In genomic region chr6:20529086-20529448, GRCh38 we compare ENCODE assay signal across 8 cellular contexts. TPM values are rescaled to one million over a fixed set of nuclear protein-coding genes. Genes with fewer than 3 reads are reported as not detected.
A peak's percentile ranks its signal among the peaks of the same experiment; 100 is the strongest.
DNase-seq lines count a peak whose midpoint lies in the region; ATAC-seq and TF ChIP-seq lines count a peak whose summit lies in the region.
"Not testable (repeated sequence)": the region's sequence is repeated elsewhere in the genome, so short reads cannot be mapped to it uniquely, and the experiment has no call there.

No MANE protein-coding gene starts in this region.

- not testable (repeated sequence) for H2AFZ ChIP-seq in IMR-90 (replicated peaks; ENCODE audit: low read length, poor library complexity)

- intact Hi-C loops in CD4-positive, alpha-beta memory T cell (cut with micrococcal nuclease), result loop anchor here (2.0 kb wide), 1 partner anchor 316 kb away; the partner anchor contains the start of gene MBOAT1
- intact Hi-C loops in IMR-90 (cut with micrococcal nuclease), result loop anchor here (1.0 kb wide), 1 partner anchor 437 kb away; no protein-coding TSS in a partner anchor
- intact Hi-C loops in spleen (cut with DNase I; ENCODE audit: low total_unique reads), result loop anchor here (2.0 to 10.0 kb wide), 3 partner anchors 127 to 424 kb away; partner anchors contain the start of gene E2F3

- no CpG with 5 or more reads among the region's 5 CpGs for WGBS in IMR-90 (ENCODE audit: extremely low coverage in 2 of 2, insufficient read length in 1 of 2), 2 experiments
- WGBS in spleen, 5 donors, result 25 to 37% (median 32%) methylated on average over 5 of the region's 5 CpGs

- not testable (repeated sequence) for H3K18ac ChIP-seq in IMR-90 (ENCODE audit: low read depth, low read length)

- TF ChIP-seq CTCF in IMR-90 (conservative IDR thresholded peaks at IDR 0.05; ENCODE audit: low read depth, low read length) (peak; percentile 40), WERI-Rb-1 (IDR thresholded peaks at IDR 0.05; ENCODE audit: low read depth, low read length) (0 out of 2 replicates have a peak, but pooled peaks have one; percentile 28), spleen (IDR thresholded peaks at IDR 0.05 in 8 of 11, conservative IDR thresholded peaks at IDR 0.05 in 3 of 11) (peak; percentile 25 to 79 (median 59))

- CTCF ChIA-PET in CD4-positive, alpha-beta memory T cell (lab: Charles Lee; ENCODE audit: partially characterized antibody), result interaction anchor here (1.0 to 3.5 kb wide), 25 partner anchors 10 to 437 kb away, joined by 3 to 56 read pairs (median 8); partner anchors contain the start of gene MBOAT1
- CTCF ChIA-PET in IMR-90 (lab: Yijun Ruan, JAX), result interaction anchor here (0.7 to 2.2 kb wide), 3 partner anchors 10 to 138 kb away, joined by 3 to 13 read pairs (median 7); no protein-coding TSS in a partner anchor

- H3K27me3 Mint-ChIP-seq in CD4-positive, alpha-beta memory T cell, result not testable (repeated sequence)

- H3K27ac Mint-ChIP-seq in CD4-positive, alpha-beta memory T cell, result peak overlapping the region in 4 of 7 donors; percentile 47 to 79 (median 76)

- not testable (repeated sequence) for H4K5ac ChIP-seq in IMR-90 (ENCODE audit: low read depth, low read length)

- POLR2A ChIA-PET in CD4-positive, alpha-beta memory T cell (lab: Charles Lee; ENCODE audit: partially characterized antibody), result interaction anchor here (1.3 kb wide), 1 partner anchor 162 kb away, joined by 4 read pairs; no protein-coding TSS in a partner anchor
- POLR2A ChIA-PET in IMR-90 (lab: Charles Lee; ENCODE audit: unreplicated experiment), result not testable (repeated sequence)

- not testable (repeated sequence) for H2AK9ac ChIP-seq in IMR-90 (replicated peaks; ENCODE audit: low read depth, low read length, poor library complexity)

- in situ Hi-C loops in IMR-90 (cut with MboI; ENCODE audit: low sequenced_read_pairs), result loop anchor here (5.0 to 10.0 kb wide), 2 partner anchors 124 to 437 kb away; partner anchors contain the start of gene E2F3

- not testable (repeated sequence) for H2BK15ac ChIP-seq in IMR-90 (ENCODE audit: low read depth, low read length)

- H3K9me3 ChIP-seq in CD4-positive, alpha-beta memory T cell (ENCODE audit: control insufficient read depth in 1 of 2, low read length in 2 of 2); IMR-90 (ENCODE audit: control insufficient read depth, insufficient read depth, low read length); WERI-Rb-1 (ENCODE audit: severe bottlenecking); spleen: not testable (repeated sequence)

- not testable (repeated sequence) for H2AK5ac ChIP-seq in IMR-90 (ENCODE audit: low read depth, low read length)

- not testable (repeated sequence) for H2BK120ac ChIP-seq in IMR-90 (ENCODE audit: low read depth, low read length)

- not testable (repeated sequence) for H4K20me1 ChIP-seq in IMR-90 (ENCODE audit: insufficient read depth, low read length)

- H4K91ac ChIP-seq in IMR-90 (ENCODE audit: insufficient read depth, low read depth, low read length), result not testable (repeated sequence)

- H3K27ac ChIP-seq in CD4-positive, alpha-beta memory T cell (ENCODE audit: low read depth, low read length); IMR-90 (ENCODE audit: insufficient read depth, low read length); WERI-Rb-1: not testable (repeated sequence)
- H3K27ac ChIP-seq in spleen, result peak overlapping the region in 2 of 8 donors; percentile 26 to 56

- DNase-seq in CD4-positive, alpha-beta memory T cell, result peak in 4 of 5 donors; percentile 50 to 67 (median 58)
- peak; percentile 31 for DNase-seq in IMR-90
- DNase-seq in NCI-H510A treated with DMSO at 0.1 percent for 48 hours (lab: John Stamatoyannopoulos, UW), result peak; percentile 49
- DNase-seq in WERI-Rb-1, result peak; percentile 29
- peak; percentile 64 for DNase-seq in dermis blood vessel endothelial cell
- DNase-seq in left lobe of liver (ENCODE audit: low spot score); spleen: not testable (repeated sequence)

- not testable (repeated sequence) for H2BK5ac ChIP-seq in IMR-90 (ENCODE audit: low read depth, low read length, poor library complexity, severe bottlenecking)

- H3K4me1 Mint-ChIP-seq in CD4-positive, alpha-beta memory T cell, result peaks cover 7 to 17% (median 11%) of the 10 kb centered on the region in 4 donors

- H3K79me1 ChIP-seq in IMR-90 (ENCODE audit: low read depth in 1 of 2, low read length in 2 of 2), result not testable (repeated sequence)

- TF ChIP-seq POLR2A in IMR-90 (IDR thresholded peaks at IDR 0.05; ENCODE audit: low read depth, low read length); spleen (IDR thresholded peaks at IDR 0.05): not testable (repeated sequence)

- H3K56ac ChIP-seq in IMR-90 (ENCODE audit: extremely low read depth, insufficient read depth, low read length), result not testable (repeated sequence)

- not testable (repeated sequence) for TF ChIP-seq RAD21 in IMR-90 (IDR thresholded peaks at IDR 0.05; ENCODE audit: low read length)

- H3K9ac ChIP-seq in IMR-90 (ENCODE audit: low read depth, low read length), result not testable (repeated sequence)

- H3K4me3 ChIP-seq in CD4-positive, alpha-beta memory T cell (ENCODE audit: low read length in 2 of 2); IMR-90 (ENCODE audit: insufficient read depth, low read depth, low read length); spleen: not testable (repeated sequence)
- H3K4me3 ChIP-seq in WERI-Rb-1 (ENCODE audit: low read depth, low read length), result peak overlapping the region; percentile 30

- H3K4me2 ChIP-seq in IMR-90 (ENCODE audit: low read depth, low read length), result not testable (repeated sequence)

- ATAC-seq in GM19035 (IDR thresholded peaks at IDR 0.05; ENCODE audit: unreplicated experiment), result peak; percentile 56
- ATAC-seq in IMR-90 (ENCODE audit: low read depth), result peak; percentile 50; the same call in 1 of the 2 replicates
- peak; percentile 92 for ATAC-seq in left lobe of liver

- H2BK20ac ChIP-seq in IMR-90 (ENCODE audit: low read depth, low read length), result not testable (repeated sequence)

- H3K9me1 ChIP-seq in IMR-90 (ENCODE audit: insufficient read depth, low read length), result not testable (repeated sequence)

- not testable (repeated sequence) for H3K23ac ChIP-seq in IMR-90 (ENCODE audit: low read depth, low read length)

- not testable (repeated sequence) for BruUV-seq in IMR-90 (replicated peaks; lab: Mats Ljungman, UMichigan)

- not testable (repeated sequence) for H4K8ac ChIP-seq in IMR-90 (ENCODE audit: low read depth in 2 of 2, low read length in 2 of 2)

- not testable (repeated sequence) for H3K14ac ChIP-seq in IMR-90 (replicated peaks; ENCODE audit: low read depth, low read length)

- dilution Hi-C loops in IMR-90 (cut with HindIII; ENCODE audit: low sequenced_read_pairs, unreplicated experiment), result not testable (repeated sequence)

- not testable (repeated sequence) for H3K27me3 ChIP-seq in CD4-positive, alpha-beta memory T cell (ENCODE audit: insufficient read depth, low read length); IMR-90 (ENCODE audit: control insufficient read depth, insufficient read depth, low read length); WERI-Rb-1 (ENCODE audit: insufficient read depth, low read depth, severe bottlenecking); spleen (replicated peaks in 1 of 7)

- H3K4me3 Mint-ChIP-seq in CD4-positive, alpha-beta memory T cell, result peak overlapping the region in 2 of 8 donors; percentile 16 to 57

- peaks cover 17% of the 10 kb centered on the region for H3K4me1 ChIP-seq in CD4-positive, alpha-beta memory T cell (ENCODE audit: insufficient read depth, low read length)
- H3K4me1 ChIP-seq in IMR-90 (ENCODE audit: control insufficient read depth, insufficient read depth, low read length), result not testable (repeated sequence)
- H3K4me1 ChIP-seq in spleen, result peaks cover 5 to 21% (median 15%) of the 10 kb centered on the region in 6 donors

- H3K36me3 Mint-ChIP-seq in CD4-positive, alpha-beta memory T cell, result not testable (repeated sequence)

- H3K9me3 Mint-ChIP-seq in CD4-positive, alpha-beta memory T cell, result not testable (repeated sequence)

- H3K36me3 ChIP-seq in CD4-positive, alpha-beta memory T cell (ENCODE audit: insufficient read depth, low read length); IMR-90 (ENCODE audit: control insufficient read depth, insufficient read depth, low read length); WERI-Rb-1; spleen: not testable (repeated sequence)

- not testable (repeated sequence) for H3K4ac ChIP-seq in IMR-90 (ENCODE audit: low read depth, low read length)

TF ChIP-seq in IMR-90, 13 proteins besides CTCF, POLR2A, EP300 and RAD21:
- peak; percentile 36; the same call in 1 of the 2 replicates for TF ChIP-seq SMC3 (IDR thresholded peaks at IDR 0.05; ENCODE audit: low read depth, low read length)

RNA-seq across cellular contexts. Expression of gene CDKAL1, which starts 5.2 kb away (rescaled TPM):
- total RNA-seq in CD4-positive, alpha-beta memory T cell, result 10 to 100 TPM; 22.3 to 22.7 TPM
- 10 to 100 TPM; 31.0 to 41.8 TPM for polyA plus RNA-seq in CD4-positive, alpha-beta memory T cell
- total RNA-seq in IMR-90 (2012; rRNA removed), result 13.1 and 17.5 TPM in 2 replicates
- polyA plus RNA-seq in IMR-90 (2012; rRNA removed), result 3.1 and 3.7 TPM in 2 replicates
- 0.79 and 1.1 TPM in 2 replicates for polyA plus RNA-seq in IMR-90 (2012; cell fraction: cytosol; rRNA removed)
- 0.50 and 4.1 TPM in 2 replicates for polyA plus RNA-seq in IMR-90 (2012; cell fraction: nucleus; rRNA removed; ENCODE audit: low replicate concordance)
- total RNA-seq in dermis blood vessel endothelial cell, result 24.9 and 28.1 TPM in 2 replicates
- 5.1 TPM for total RNA-seq in left lobe of liver
- total RNA-seq in spleen, result 10 to 100 TPM; 16.7 to 26.9 (median 22.3) TPM
- 1 to 10 TPM; 4.8 to 7.0 (median 5.5) TPM for polyA plus RNA-seq in spleen
